15 cellular contexts compared by ENCODE assay signal in genomic region chr4:185657191-185657590, GRCh38.
DNase-seq lines count a peak whose midpoint lies in the region; ATAC-seq lines count a peak whose summit lies in the region.
"Had no signal": no experiment of that assay in that cellular context is flagged by ENCODE, and none has a peak within 500 bp of the region (broad histone marks: within the 10 kb centered on the region; RNA-seq: fewer than 3 reads in every experiment).

No MANE protein-coding gene starts in this region.

- H3K36me3 ChIP-seq in rectal smooth muscle tissue (ENCODE audit: control insufficient read depth, insufficient read depth, low read length) = peaks cover 6% of the 10 kb centered on the region

- H3K27me3 ChIP-seq in right cardiac atrium (ENCODE audit: control insufficient read depth, insufficient read depth) (no peaks in the 10 kb centered on the region), rectal smooth muscle tissue (ENCODE audit: control insufficient read depth, insufficient read depth, low read length) (no peaks in the 10 kb centered on the region)
- H3K27me3 ChIP-seq: upper lobe of left lung had no signal

- no peak overlapping the region for H3K9ac ChIP-seq in rectal smooth muscle tissue (ENCODE audit: low read length)

- intact Hi-C loops in right cardiac atrium (cut with DNase I) = loop anchor here in 3 of 4 donors (10.0 kb wide), 4 partner anchors 68 to 208 kb away; no protein-coding TSS in a partner anchor

- H3K4me3 ChIP-seq in right cardiac atrium (ENCODE audit: low read length) (no peak overlapping the region), rectal smooth muscle tissue (ENCODE audit: low read length) (peak overlapping the region; percentile 67)
- H3K4me3 ChIP-seq: mucosa of descending colon had no signal

- no peaks in the 10 kb centered on the region for H3K9me3 ChIP-seq in right cardiac atrium (ENCODE audit: control insufficient read depth, low read length)
- H3K9me3 ChIP-seq: mucosa of descending colon, upper lobe of left lung had no signal

- peak overlapping the region; percentile 58 for H3K27ac ChIP-seq in caudate nucleus (ENCODE audit: low read depth, low read length)
- H3K27ac ChIP-seq in right cardiac atrium (ENCODE audit: low read length) = peak overlapping the region; percentile 75
- peak overlapping the region; percentile 90 for H3K27ac ChIP-seq in rectal smooth muscle tissue (ENCODE audit: low read depth, low read length)
- H3K27ac ChIP-seq: upper lobe of left lung had no signal

- ATAC-seq in right cardiac atrium (peak; percentile 32 to 41), GM21723 (IDR thresholded peaks at IDR 0.05; ENCODE audit: unreplicated experiment) (no peak), HG02840 (IDR thresholded peaks at IDR 0.05; ENCODE audit: low FRiP score, unreplicated experiment) (no peak), HG03354 (IDR thresholded peaks at IDR 0.05; ENCODE audit: poor library complexity, severe bottlenecking, unreplicated experiment) (no peak)
- ATAC-seq: mucosa of descending colon had no signal

- H3K4me1 ChIP-seq in right cardiac atrium (ENCODE audit: control insufficient read depth, insufficient read depth, low read length) (peaks cover 6% of the 10 kb centered on the region), rectal smooth muscle tissue (ENCODE audit: control insufficient read depth, insufficient read depth, low read length) (peaks cover 20% of the 10 kb centered on the region)

- 64% methylated on average over 14 of the region's 14 CpGs for WGBS in right cardiac atrium

- DNase-seq in Ammon's horn (ENCODE audit: low spot score) (peak; percentile 51), caudate nucleus (lab: John Stamatoyannopoulos, UW) (peak in 13 of 61 donors; percentile 4 to 55 (median 17)), right cardiac atrium (peak in 2 of 3 donors; percentile 30 to 47), NOMO-1 treated with DMSO at 0.1 percent for 48 hours (lab: John Stamatoyannopoulos, UW; ENCODE audit: unreplicated experiment) (no peak)
- DNase-seq: activated T-cell treated with anti-CD3 and anti-CD28 coated beads for 4 hours, Calu3, Kasumi-1, mucosa of descending colon, NCI-H187, small intestine had no signal

Comparison
In these comparisons a context has a peak if more than half of its experiments do, and no peak if none do; other contexts are left out.
1. ATAC-seq: peak in right cardiac atrium (2 of 2); none in GM21723 (single experiment), HG02840 (single experiment) and HG03354 (single experiment).
2. Peak in every context shown above with its lines, with median percentiles within 50 percentile points of each other: H3K27ac ChIP-seq.